In the genomic region with DNA sequence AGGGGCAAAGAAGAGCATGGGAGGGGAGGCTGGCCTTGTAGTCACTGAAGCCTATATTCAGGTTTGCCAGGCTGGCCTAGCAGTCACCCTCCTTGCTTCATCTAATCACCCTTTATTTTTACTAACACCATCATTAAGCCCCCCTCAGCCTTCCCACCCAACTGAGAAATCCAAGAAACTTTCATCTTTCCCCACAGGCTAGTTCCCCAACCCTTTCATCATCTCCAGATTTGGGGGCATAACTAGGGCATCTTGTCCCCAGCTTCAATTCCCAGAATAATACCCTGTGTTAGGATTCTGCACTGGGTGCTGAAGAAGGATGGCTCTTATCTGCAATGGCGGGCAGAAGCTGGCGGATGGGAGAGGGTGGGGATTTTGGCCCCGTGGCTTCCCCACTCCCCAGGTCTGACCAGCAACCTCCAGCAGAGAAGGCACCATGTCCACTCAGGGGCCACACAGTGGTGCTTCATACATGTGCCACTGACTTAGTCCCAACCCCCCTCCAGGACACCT, we compare ENCODE assay signal across 1 cellular context.
TF ChIP-seq lines count a peak whose summit lies in the region.

No MANE protein-coding gene starts in this region.

TF ChIP-seq in IMR-90, 13 proteins besides CTCF, POLR2A, EP300 and RAD21:
- TF ChIP-seq MAFK (IDR thresholded peaks at IDR 0.05; ENCODE audit: low read depth, low read length) (no peak), NFE2L2 (IDR thresholded peaks at IDR 0.05; ENCODE audit: low read depth, low read length) (no peak), CEBPB (IDR thresholded peaks at IDR 0.05; ENCODE audit: low read depth, low read length) (no peak), FOS (IDR thresholded peaks at IDR 0.05; ENCODE audit: low read depth, low read length) (no peak), CHD1 (IDR thresholded peaks at IDR 0.05; ENCODE audit: low read depth, low read length) (no peak), MXI1 (IDR thresholded peaks at IDR 0.05; ENCODE audit: borderline replicate concordance, low read depth, low read length) (no peak), BHLHE40 (IDR thresholded peaks at IDR 0.05; ENCODE audit: low read depth, low read length) (no peak)
